Comparison of ENCODE assay signal across 11 cellular contexts in genomic region chr14:64550539-64551333, GRCh38. TPM values are rescaled to one million over a fixed set of nuclear protein-coding genes. Genes with fewer than 3 reads are reported as not detected.
DNase-seq lines count a peak whose midpoint lies in the region; ATAC-seq, FAIRE-seq and TF ChIP-seq lines count a peak whose summit lies in the region.
"Had no signal": no experiment of that assay in that cellular context is flagged by ENCODE, and none has a peak within 500 bp of the region (broad histone marks: within the 10 kb centered on the region; RNA-seq: fewer than 3 reads in every experiment).

No MANE protein-coding gene starts in this region.

- H3K9ac ChIP-seq in astrocyte (ENCODE audit: low read length): no peak overlapping the region

- H3K4me3 ChIP-seq in astrocyte (ENCODE audit: insufficient read depth, low read depth, low read length): no peak overlapping the region
- no peak overlapping the region for H3K4me3 ChIP-seq in right cardiac atrium (ENCODE audit: low read length)

- peak overlapping the region; percentile 82 for H3K4me2 ChIP-seq in astrocyte (ENCODE audit: low read length)

- ATAC-seq in stimulated activated naive CD8-positive, alpha-beta T cell treated with anti-CD3 and anti-CD28 coated beads, Interleukin-15, Interleukin-2, amounts not matched to agents 100 U/mL and 50 U/mL, for 24 hours: no peak
- ATAC-seq in SK-N-SH treated with all-trans-retinoic acid at 6 μM for 48 hours: no peak
- no peak for ATAC-seq in HG03175 (IDR thresholded peaks at IDR 0.05; ENCODE audit: unreplicated experiment)
- ATAC-seq in right cardiac atrium: no peak

- FAIRE-seq in astrocyte (lab: Jason Lieb, UNC): no peak
- FAIRE-seq: D721Med, endometrium had no signal

- intact Hi-C loops in right cardiac atrium (cut with DNase I): no loop called here

- H3K4me3 Mint-ChIP-seq in stimulated activated naive CD8-positive, alpha-beta T cell treated with anti-CD3 and anti-CD28 coated beads, Interleukin-15, Interleukin-2, amounts not matched to agents 100 ng/mL and 50 ng/mL, for 24 hours: peak overlapping the region; percentile 51
- H3K4me3 Mint-ChIP-seq in astrocyte (ENCODE audit: unreplicated experiment) (peak overlapping the region; percentile 72), mesothelial cell of epicardium (peak overlapping the region; percentile 62)

- H3K27me3 Mint-ChIP-seq in stimulated activated naive CD8-positive, alpha-beta T cell treated with anti-CD3 and anti-CD28 coated beads, Interleukin-15, Interleukin-2, amounts not matched to agents 100 ng/mL and 50 ng/mL, for 24 hours: peaks cover 29% of the 10 kb centered on the region
- H3K27me3 Mint-ChIP-seq in astrocyte (ENCODE audit: low read depth, unreplicated experiment): peaks cover 15% of the 10 kb centered on the region
- H3K27me3 Mint-ChIP-seq in mesothelial cell of epicardium (ENCODE audit: low read depth): peaks cover 1% of the 10 kb centered on the region

- no peak for DNase-seq in stimulated activated naive CD8-positive, alpha-beta T cell treated with anti-CD3 and anti-CD28 coated beads, Interleukin-15, Interleukin-2, amounts not matched to agents 100 U/mL and 50 U/mL, for 24 hours
- DNase-seq in astrocyte (ENCODE audit: low read depth): no peak
- DNase-seq in mesothelial cell of epicardium (ENCODE audit: low spot score in 2 of 2, unreplicated experiment in 2 of 2): no peak
- no peak for DNase-seq in right cardiac atrium
- DNase-seq in putamen (ENCODE audit: low spot score): no peak
- DNase-seq: Karpas-422 had no signal

- H2AFZ ChIP-seq in astrocyte (ENCODE audit: low read depth, low read length): no peak overlapping the region

- H3K4me1 Mint-ChIP-seq in stimulated activated naive CD8-positive, alpha-beta T cell treated with anti-CD3 and anti-CD28 coated beads, Interleukin-15, Interleukin-2, amounts not matched to agents 100 ng/mL and 50 ng/mL, for 24 hours (ENCODE audit: low read depth): peaks cover 13% of the 10 kb centered on the region
- H3K4me1 Mint-ChIP-seq in astrocyte (ENCODE audit: low read depth, unreplicated experiment): peaks cover 10% of the 10 kb centered on the region
- peaks cover 13% of the 10 kb centered on the region for H3K4me1 Mint-ChIP-seq in mesothelial cell of epicardium

- WGBS in right cardiac atrium: 56% methylated on average over 9 of the region's 9 CpGs

- no peaks in the 10 kb centered on the region for H4K20me1 ChIP-seq in astrocyte (ENCODE audit: insufficient read depth, low read length)

- H3K4me1 ChIP-seq in astrocyte (ENCODE audit: insufficient read depth, low read length) (peaks cover 10% of the 10 kb centered on the region), right cardiac atrium (ENCODE audit: control insufficient read depth, insufficient read depth, low read length) (peaks cover 2% of the 10 kb centered on the region)

- H3K27me3 ChIP-seq in astrocyte (ENCODE audit: insufficient read depth, low read length) (peaks cover 20% of the 10 kb centered on the region), right cardiac atrium (ENCODE audit: control insufficient read depth, insufficient read depth) (no peaks in the 10 kb centered on the region)

- H3K9me3 ChIP-seq in astrocyte (ENCODE audit: insufficient read depth, low read depth, low read length) (no peaks in the 10 kb centered on the region), right cardiac atrium (ENCODE audit: control insufficient read depth, low read length) (no peaks in the 10 kb centered on the region)

- no peaks in the 10 kb centered on the region for H3K36me3 Mint-ChIP-seq in stimulated activated naive CD8-positive, alpha-beta T cell treated with anti-CD3 and anti-CD28 coated beads, Interleukin-15, Interleukin-2, amounts not matched to agents 100 ng/mL and 50 ng/mL, for 24 hours (ENCODE audit: low read depth)
- no peaks in the 10 kb centered on the region for H3K36me3 Mint-ChIP-seq in astrocyte (ENCODE audit: low read depth, unreplicated experiment)
- no peaks in the 10 kb centered on the region for H3K36me3 Mint-ChIP-seq in mesothelial cell of epicardium

- no peaks in the 10 kb centered on the region for H3K9me3 Mint-ChIP-seq in stimulated activated naive CD8-positive, alpha-beta T cell treated with anti-CD3 and anti-CD28 coated beads, Interleukin-15, Interleukin-2, amounts not matched to agents 100 ng/mL and 50 ng/mL, for 24 hours
- H3K9me3 Mint-ChIP-seq in astrocyte (ENCODE audit: unreplicated experiment): no peaks in the 10 kb centered on the region
- no peaks in the 10 kb centered on the region for H3K9me3 Mint-ChIP-seq in mesothelial cell of epicardium

- no peak overlapping the region for H3K27ac ChIP-seq in astrocyte (ENCODE audit: low read depth, low read length)
- H3K27ac ChIP-seq in right cardiac atrium (ENCODE audit: low read length): no peak overlapping the region

- no peaks in the 10 kb centered on the region for H3K36me3 ChIP-seq in astrocyte (ENCODE audit: insufficient read depth, low read length)

- TF ChIP-seq CTCF in astrocyte (IDR thresholded peaks at IDR 0.05; ENCODE audit: insufficient read depth, low read depth, low read length) (no peak), mesothelial cell of epicardium (IDR thresholded peaks at IDR 0.05; ENCODE audit: unreplicated experiment) (no peak)

- no peak overlapping the region for H3K27ac Mint-ChIP-seq in stimulated activated naive CD8-positive, alpha-beta T cell treated with anti-CD3 and anti-CD28 coated beads, Interleukin-15, Interleukin-2, amounts not matched to agents 100 ng/mL and 50 ng/mL, for 24 hours
- H3K27ac Mint-ChIP-seq in astrocyte (ENCODE audit: unreplicated experiment) (no peak overlapping the region), mesothelial cell of epicardium (no peak overlapping the region)

- no peaks in the 10 kb centered on the region for H3K79me2 ChIP-seq in astrocyte (ENCODE audit: insufficient read depth, low read length)

TF ChIP-seq in SK-N-SH treated with all-trans-retinoic acid at 6 μM for 48 hours, 23 proteins besides CTCF, POLR2A, EP300 and RAD21 (continues in another document):
- no peak for TF ChIP-seq GLIS3 (CRISPR knock-in tag; IDR thresholded peaks at IDR 0.05)
- no peak for TF ChIP-seq TCF4 (CRISPR knock-in tag; IDR thresholded peaks at IDR 0.05; ENCODE audit: borderline replicate concordance)
- no peak for TF ChIP-seq ZNF70 (CRISPR knock-in tag; IDR thresholded peaks at IDR 0.05)
- no peak for TF ChIP-seq RARB (CRISPR knock-in tag; IDR thresholded peaks at IDR 0.05)
- TF ChIP-seq SNAI2 (CRISPR knock-in tag; IDR thresholded peaks at IDR 0.05): no peak
- no peak for TF ChIP-seq BACH2 (CRISPR knock-in tag; IDR thresholded peaks at IDR 0.05; ENCODE audit: borderline replicate concordance)
- TF ChIP-seq POU6F1 (CRISPR knock-in tag; IDR thresholded peaks at IDR 0.05; ENCODE audit: borderline replicate concordance, low read depth): no peak
- no peak for TF ChIP-seq ZFP30 (CRISPR knock-in tag; IDR thresholded peaks at IDR 0.05)
- no peak for TF ChIP-seq PPARA (CRISPR knock-in tag; IDR thresholded peaks at IDR 0.05; ENCODE audit: borderline replicate concordance)
- TF ChIP-seq ZNF8 (CRISPR knock-in tag; IDR thresholded peaks at IDR 0.05): no peak
- TF ChIP-seq ZC3H10 (CRISPR knock-in tag; IDR thresholded peaks at IDR 0.05): no peak
- no peak for TF ChIP-seq ZNF565 (CRISPR knock-in tag; conservative IDR thresholded peaks at IDR 0.05; ENCODE audit: low read depth)

RNA-seq across cellular contexts. Expression of gene PPP1R36, which starts 1.0 kb away (rescaled TPM):
- 0.91 and 0.94 TPM in 2 replicates for total RNA-seq in astrocyte
- total RNA-seq in mesothelial cell of epicardium: 0.66 to 1.3 TPM (median 0.81 TPM) in 3 replicates
- 1 to 10 TPM in 1 of 4 donors, under 1 TPM in 3; 0.44 to 1.3 (median 0.58) TPM for total RNA-seq in right cardiac atrium
- 0.72 TPM for polyA plus RNA-seq in right cardiac atrium

RNA-seq across cellular contexts. Expression of gene HSPA2, which starts 10.2 kb away (rescaled TPM):
- total RNA-seq in astrocyte: 2.8 and 3.5 TPM in 2 replicates
- 10.1 to 10.6 TPM (median 10.5 TPM) in 3 replicates for total RNA-seq in mesothelial cell of epicardium
- total RNA-seq in right cardiac atrium: 100 to 1,000 TPM in 1 of 4 donors, 10 to 100 TPM in 3; 41.6 to 113 (median 56.9) TPM
- polyA plus RNA-seq in right cardiac atrium: 45.9 TPM

RNA-seq across cellular contexts. Expression of gene ZBTB1, which starts 46.2 kb away (rescaled TPM):
- 43.0 and 45.2 TPM in 2 replicates for total RNA-seq in astrocyte
- total RNA-seq in mesothelial cell of epicardium: 66.3 to 67.4 TPM (median 66.4 TPM) in 3 replicates
- total RNA-seq in right cardiac atrium: 10 to 100 TPM; 24.0 to 27.6 (median 24.8) TPM
- 10.3 TPM for polyA plus RNA-seq in right cardiac atrium

RNA-seq across cellular contexts. Expression of gene ZBTB25, which starts 47.1 kb away (rescaled TPM):
- total RNA-seq in astrocyte (9.5 and 9.7 TPM in 2 replicates), mesothelial cell of epicardium (19.1 to 20.6 TPM (median 19.1 TPM) in 3 replicates), right cardiac atrium (10 to 100 TPM; 14.1 to 18.4 (median 16.4) TPM)
- polyA plus RNA-seq in right cardiac atrium: 8.0 TPM
